21 cellular contexts compared by ENCODE assay signal in the genomic region with DNA sequence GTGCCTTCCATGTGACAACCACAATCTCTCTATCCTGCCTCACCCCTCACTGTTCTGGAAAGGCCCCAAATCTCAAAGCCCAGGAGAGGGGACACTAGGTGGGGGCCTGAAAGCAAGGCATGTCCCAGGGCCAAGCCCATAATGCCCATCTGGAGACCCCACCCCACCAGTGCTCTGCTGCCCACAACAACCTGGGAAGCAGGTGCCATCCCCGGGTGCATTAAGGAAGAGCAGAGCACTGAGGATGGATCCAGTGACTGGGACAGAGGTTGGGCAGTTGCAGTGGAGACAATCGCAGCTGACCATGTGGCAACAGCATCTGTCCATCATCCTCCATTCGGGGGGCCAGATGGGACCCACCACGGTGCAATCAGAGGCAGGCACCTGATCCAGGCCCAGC.
DNase-seq lines count a peak whose midpoint lies in the region; FAIRE-seq and TF ChIP-seq lines count a peak whose summit lies in the region.
"Had no signal": no experiment of that assay in that cellular context is flagged by ENCODE, and none has a peak within 500 bp of the region (broad histone marks: within the 10 kb centered on the region; RNA-seq: fewer than 3 reads in every experiment).

No MANE protein-coding gene starts in this region.

- no peak overlapping the region for H3K4me3 Mint-ChIP-seq in chondrocyte (ENCODE audit: unreplicated experiment)
- H3K4me3 Mint-ChIP-seq: CD4-positive, CD25-positive, alpha-beta regulatory T cell; CD8-positive, alpha-beta memory T cell; H9; IgD-negative memory B cell had no signal

- no peaks in the 10 kb centered on the region for H3K36me3 ChIP-seq in kidney (ENCODE audit: control insufficient read depth in 1 of 2, insufficient read depth in 2 of 2, low read length in 2 of 2)
- H3K36me3 ChIP-seq in spleen: no peaks in the 10 kb centered on the region
- H3K36me3 ChIP-seq: BE2C had no signal

- TF ChIP-seq POLR2A in spleen (IDR thresholded peaks at IDR 0.05): no peak

- intact Hi-C loops in kidney (cut with DNase I): no loop called here
- intact Hi-C loops in spleen (cut with DNase I; ENCODE audit: low total_unique reads): no loop called here

- no peak overlapping the region for H3K27ac Mint-ChIP-seq in chondrocyte (ENCODE audit: unreplicated experiment)
- H3K27ac Mint-ChIP-seq: CD4-positive, CD25-positive, alpha-beta regulatory T cell; CD8-positive, alpha-beta memory T cell; H9; IgD-negative memory B cell had no signal

- H3K27ac ChIP-seq in kidney (ENCODE audit: low read depth in 2 of 2, low read length in 2 of 2): no peak overlapping the region
- no peak overlapping the region for H3K27ac ChIP-seq in spleen

- no peak for TF ChIP-seq CTCF in chondrocyte (IDR thresholded peaks at IDR 0.05)
- no peak for TF ChIP-seq CTCF in kidney (IDR thresholded peaks at IDR 0.05; ENCODE audit: borderline replicate concordance, extremely low read depth, insufficient read depth)
- TF ChIP-seq CTCF in spleen (IDR thresholded peaks at IDR 0.05 in 8 of 11, conservative IDR thresholded peaks at IDR 0.05 in 3 of 11): no peak

- FAIRE-seq in kidney (lab: Jason Lieb, UNC): no peak
- FAIRE-seq: A204.1, D721Med, HepG2 had no signal

- DNase-seq in D341Med (ENCODE audit: low spot score): peak; percentile 7
- peak; percentile 56 for DNase-seq in chondrocyte (ENCODE audit: low spot score)
- peak; percentile 47 for DNase-seq in kidney
- DNase-seq in spleen: peak; percentile 25
- DNase-seq in NCI-H748 (lab: John Stamatoyannopoulos, UW; ENCODE audit: unreplicated experiment): no peak
- no peak for DNase-seq in inferior parietal cortex (ENCODE audit: extremely low spot score)
- no peak for DNase-seq in NCI-H2107 (lab: John Stamatoyannopoulos, UW)
- DNase-seq: ACHN; BE2C; C1 segment of cervical spinal cord; CD4-positive, CD25-positive, alpha-beta regulatory T cell; CD8-positive, alpha-beta memory T cell; COR-L47; DMS79 treated with DMSO at 0.1 percent for 48 hours; GF-D8; GOT3; H9 had no signal

- H3K9me3 ChIP-seq in kidney (ENCODE audit: control insufficient read depth in 1 of 2, low read length in 2 of 2): no peaks in the 10 kb centered on the region
- peaks cover 0 to 1% (median 0%) of the 10 kb centered on the region in 8 donors for H3K9me3 ChIP-seq in spleen
- H3K9me3 ChIP-seq: BE2C had no signal

- no peaks in the 10 kb centered on the region for H3K4me1 ChIP-seq in kidney (ENCODE audit: control insufficient read depth in 1 of 2, insufficient read depth in 1 of 2, low read depth in 1 of 2, low read length in 2 of 2)
- no peaks in the 10 kb centered on the region for H3K4me1 ChIP-seq in spleen

- no peak overlapping the region for H3K9ac ChIP-seq in kidney (ENCODE audit: low read length in 2 of 2)

- 57 to 81% (median 69%) methylated on average over 4 of the region's 4 CpGs for WGBS in spleen, 5 donors

- peaks cover 16% of the 10 kb centered on the region for H3K4me1 Mint-ChIP-seq in chondrocyte (ENCODE audit: low read depth)
- H3K4me1 Mint-ChIP-seq: CD4-positive, CD25-positive, alpha-beta regulatory T cell; CD8-positive, alpha-beta memory T cell; IgD-negative memory B cell had no signal

- peaks cover 13% of the 10 kb centered on the region for H3K27me3 Mint-ChIP-seq in chondrocyte (ENCODE audit: low read depth)

- H3K27me3 ChIP-seq in spleen (replicated peaks in 1 of 7): peaks cover 0 to 61% (median 0%) of the 10 kb centered on the region in 7 donors
- H3K27me3 ChIP-seq: BE2C had no signal

- H3K4me3 ChIP-seq in kidney (ENCODE audit: low read length in 2 of 2) (no peak overlapping the region), spleen (no peak overlapping the region)

- no peaks in the 10 kb centered on the region for H3K9me3 Mint-ChIP-seq in chondrocyte (ENCODE audit: low read depth)
- H3K9me3 Mint-ChIP-seq: H9 had no signal

- H3K36me3 Mint-ChIP-seq in chondrocyte (ENCODE audit: low read depth): no peaks in the 10 kb centered on the region
- H3K36me3 Mint-ChIP-seq: CD4-positive, CD25-positive, alpha-beta regulatory T cell; CD8-positive, alpha-beta memory T cell; IgD-negative memory B cell had no signal

Comparison
In these comparisons a context has a peak if more than half of its experiments do, and no peak if none do; other contexts are left out.
1. DNase-seq: peak in D341Med (single experiment), chondrocyte (single experiment), kidney (single experiment) and spleen (single experiment); none in NCI-H748 (single experiment), inferior parietal cortex (single experiment) and NCI-H2107 (single experiment).